1 cellular context compared by ENCODE assay signal in genomic region chr13:30739646-30740642, GRCh38.
A peak's percentile ranks its signal among the peaks of the same experiment; 100 is the strongest.
TF ChIP-seq lines count a peak whose summit lies in the region.

No MANE protein-coding gene starts in this region.

TF ChIP-seq in GM12878, 131 proteins besides CTCF, POLR2A, EP300 and RAD21 (continued from another document):
- TF ChIP-seq PKNOX1 (IDR thresholded peaks at IDR 0.05) (peak; percentile 79), MYC (IDR thresholded peaks at IDR 0.05; ENCODE audit: insufficient read depth, insufficient read length, insufficient replicate concordance, low read length, severe bottlenecking) (no peak), ETV6 (conservative IDR thresholded peaks at IDR 0.05 in 1 of 2, IDR thresholded peaks at IDR 0.05 in 1 of 2; ENCODE audit: borderline replicate concordance in 1 of 2, low read depth in 1 of 2) (peak in 1 of 2 experiments; percentile 42; a peak in 1 of 4 replicates), ESRRA (IDR thresholded peaks at IDR 0.05; ENCODE audit: low read length) (no peak), CBFB (IDR thresholded peaks at IDR 0.05; ENCODE audit: low read depth) (peak; percentile 79; the same call in 1 of the 2 replicates), NFIC (IDR thresholded peaks at IDR 0.05; ENCODE audit: low read depth, low read length) (peak; percentile 88), IKZF1 (conservative IDR thresholded peaks at IDR 0.05) (peak; percentile 57), RELB (IDR thresholded peaks at IDR 0.05; ENCODE audit: low read depth) (0 out of 2 replicates have a peak, but pooled peaks have one; percentile 25), NKRF (conservative IDR thresholded peaks at IDR 0.05) (no peak), SREBF2 (IDR thresholded peaks at IDR 0.05; ENCODE audit: low read length) (no peak), RFX5 (IDR thresholded peaks at IDR 0.05; ENCODE audit: low read depth, low read length) (no peak), SREBF1 (IDR thresholded peaks at IDR 0.05; ENCODE audit: low read length) (no peak), RUNX3 (IDR thresholded peaks at IDR 0.05; ENCODE audit: low read length) (peak; percentile 96), MEF2A (IDR thresholded peaks at IDR 0.05; ENCODE audit: insufficient read depth, low read depth, low read length) (peak; percentile 65; the same call in 1 of the 2 replicates), HDGF (IDR thresholded peaks at IDR 0.05) (0 out of 2 replicates have a peak, but pooled peaks have one; percentile 50), KLF5 (IDR thresholded peaks at IDR 0.05; ENCODE audit: partially characterized antibody) (no peak), PAX8 (IDR thresholded peaks at IDR 0.05) (no peak), EZH2 (IDR thresholded peaks at IDR 0.05; ENCODE audit: borderline replicate concordance, control insufficient read depth, low read depth, low read length) (no peak), ZNF217 (IDR thresholded peaks at IDR 0.05) (no peak), CREM (IDR thresholded peaks at IDR 0.05; ENCODE audit: low read depth) (peak; percentile 60; the same call in 1 of the 2 replicates), BMI1 (IDR thresholded peaks at IDR 0.05; ENCODE audit: borderline replicate concordance) (no peak), TBL1XR1 (IDR thresholded peaks at IDR 0.05; ENCODE audit: low read depth, low read length) (no peak), BRCA1 (IDR thresholded peaks at IDR 0.05; ENCODE audit: low read depth, low read length) (no peak), MTA2 (IDR thresholded peaks at IDR 0.05; ENCODE audit: low read depth) (peak; percentile 60), ZNF384 (IDR thresholded peaks at IDR 0.05; ENCODE audit: borderline replicate concordance, low read depth, low read length) (peak; percentile 6; the same call in 1 of the 2 replicates), CEBPZ (IDR thresholded peaks at IDR 0.05; ENCODE audit: low read depth, low read length) (no peak), ATF7 (IDR thresholded peaks at IDR 0.05; ENCODE audit: low read depth) (peak; percentile 74), PBX3 (IDR thresholded peaks at IDR 0.05; ENCODE audit: insufficient replicate concordance, low read depth, low read length) (peak; percentile 77), RBBP5 (conservative IDR thresholded peaks at IDR 0.05) (no peak), IKZF2 (IDR thresholded peaks at IDR 0.05) (peak; percentile 19 to 43; a peak in 2 of 4 replicates)
